10 cellular contexts compared by ENCODE assay signal in genomic region chr1:15938628-15939161, GRCh38. TPM values are rescaled to one million over a fixed set of nuclear protein-coding genes. Genes with fewer than 3 reads are reported as not detected.
A peak's percentile ranks its signal among the peaks of the same experiment; 100 is the strongest.
DNase-seq lines count a peak whose midpoint lies in the region; ATAC-seq, FAIRE-seq and TF ChIP-seq lines count a peak whose summit lies in the region.
"Had no signal": no experiment of that assay in that cellular context is flagged by ENCODE, and none has a peak within 500 bp of the region (broad histone marks: within the 10 kb centered on the region; RNA-seq: fewer than 3 reads in every experiment).

No MANE protein-coding gene starts in this region.

- H3K4me2 ChIP-seq in trophoblast cell (ENCODE audit: low read length): no peak overlapping the region
- H3K4me2 ChIP-seq: neural progenitor cell had no signal

- H4K12ac ChIP-seq in trophoblast cell (ENCODE audit: low read depth, low read length): no peak overlapping the region

- H3K27me3 Mint-ChIP-seq in dendritic cell treated with granulocyte-macrophage colony-stimulating factor and Interleukin-4, amounts not matched to agents 40 ng/mL and 50 ng/mL, for 4 days: no peaks in the 10 kb centered on the region

- ATAC-seq in foreskin keratinocyte (no peak), HG02973 (IDR thresholded peaks at IDR 0.05; ENCODE audit: unreplicated experiment) (no peak)
- ATAC-seq: CD8-positive, alpha-beta T cell had no signal

- peak; percentile 4 for TF ChIP-seq POLR2A in GM15510 (IDR thresholded peaks at IDR 0.05; ENCODE audit: borderline replicate concordance, extremely low read depth, insufficient read length)

- H3K4me1 ChIP-seq in trophoblast cell (ENCODE audit: control insufficient read depth in 1 of 2, insufficient read depth in 2 of 2, low read length in 2 of 2): peaks cover 21 to 23% of the 10 kb centered on the region in 2 experiments
- H3K4me1 ChIP-seq in foreskin keratinocyte: no peaks in the 10 kb centered on the region
- H3K4me1 ChIP-seq in small intestine (ENCODE audit: control insufficient read depth in 2 of 2, insufficient read depth in 1 of 2, low read depth in 1 of 2, low read length in 1 of 2): no peaks in the 10 kb centered on the region
- H3K4me1 ChIP-seq: neural progenitor cell had no signal

- H3K4ac ChIP-seq in trophoblast cell (ENCODE audit: low read depth, low read length): no peak overlapping the region

- peaks cover 18% of the 10 kb centered on the region for H3K4me1 Mint-ChIP-seq in dendritic cell treated with granulocyte-macrophage colony-stimulating factor and Interleukin-4, amounts not matched to agents 40 ng/mL and 50 ng/mL, for 4 days (ENCODE audit: low read depth)
- H3K4me1 Mint-ChIP-seq: neural progenitor cell had no signal

- H3K27me3 ChIP-seq in trophoblast cell (ENCODE audit: insufficient read depth, low read length) (no peaks in the 10 kb centered on the region), foreskin keratinocyte (no peaks in the 10 kb centered on the region), small intestine (ENCODE audit: control insufficient read depth in 2 of 2, insufficient read depth in 2 of 2, low read length in 2 of 2) (no peaks in the 10 kb centered on the region)
- H3K27me3 ChIP-seq: neural progenitor cell had no signal

- H3K9me3 Mint-ChIP-seq in dendritic cell treated with granulocyte-macrophage colony-stimulating factor and Interleukin-4, amounts not matched to agents 40 ng/mL and 50 ng/mL, for 4 days: no peaks in the 10 kb centered on the region
- H3K9me3 Mint-ChIP-seq: CD8-positive, alpha-beta T cell; neural progenitor cell had no signal

- H3K14ac ChIP-seq in trophoblast cell (ENCODE audit: low read length): no peak overlapping the region

- H2BK5ac ChIP-seq in trophoblast cell (ENCODE audit: low read depth, low read length, poor library complexity): peak overlapping the region; percentile 66

- peak overlapping the region; percentile 72 for H4K91ac ChIP-seq in trophoblast cell (ENCODE audit: low read depth, low read length)

- H3K4me3 ChIP-seq in trophoblast cell (ENCODE audit: low read depth, low read length) (no peak overlapping the region), small intestine (ENCODE audit: low read depth in 1 of 2, low read length in 2 of 2) (no peak overlapping the region)
- H3K4me3 ChIP-seq: neural progenitor cell had no signal

- H3K27ac Mint-ChIP-seq in dendritic cell treated with granulocyte-macrophage colony-stimulating factor and Interleukin-4, amounts not matched to agents 40 ng/mL and 50 ng/mL, for 4 days: peak overlapping the region; percentile 47
- H3K27ac Mint-ChIP-seq: CD8-positive, alpha-beta T cell had no signal

- H3K27ac ChIP-seq in 22Rv1: peak overlapping the region; percentile 67
- H3K27ac ChIP-seq in trophoblast cell (ENCODE audit: low read depth, low read length): peak overlapping the region; percentile 45
- H3K27ac ChIP-seq in foreskin keratinocyte: no peak overlapping the region
- peak overlapping the region in 1 of 2 donors; percentile 22 for H3K27ac ChIP-seq in small intestine (ENCODE audit: low read depth in 1 of 2, low read length in 1 of 2)
- H3K27ac ChIP-seq: neural progenitor cell had no signal

- H3K79me2 ChIP-seq in trophoblast cell (ENCODE audit: control insufficient read depth, insufficient read depth, low read length, poor library complexity): no peaks in the 10 kb centered on the region

- peak overlapping the region; percentile 4 for H2BK120ac ChIP-seq in trophoblast cell (ENCODE audit: insufficient read depth, low read length, poor library complexity)

- H3K36me3 Mint-ChIP-seq in dendritic cell treated with granulocyte-macrophage colony-stimulating factor and Interleukin-4, amounts not matched to agents 40 ng/mL and 50 ng/mL, for 4 days (ENCODE audit: low read depth): peaks cover 100% of the 10 kb centered on the region

- no CpG with 5 or more reads among the region's 8 CpGs for WGBS in trophoblast cell (ENCODE audit: extremely low coverage, insufficient coverage, insufficient read length)
- 90 to 93% (median 92%) methylated on average over 8 of the region's 8 CpGs for WGBS in small intestine, 3 donors

- no peak overlapping the region for H3K4me3 Mint-ChIP-seq in dendritic cell treated with granulocyte-macrophage colony-stimulating factor and Interleukin-4, amounts not matched to agents 40 ng/mL and 50 ng/mL, for 4 days
- H3K4me3 Mint-ChIP-seq: CD8-positive, alpha-beta T cell had no signal

- peak overlapping the region; percentile 80 for H2BK12ac ChIP-seq in trophoblast cell (ENCODE audit: low read length)

- H3K18ac ChIP-seq in trophoblast cell (ENCODE audit: low read length): peak overlapping the region; percentile 48

- H3K23ac ChIP-seq in trophoblast cell (ENCODE audit: low read length): no peak overlapping the region

- H2AFZ ChIP-seq in trophoblast cell (ENCODE audit: insufficient read depth, low read length, poor library complexity): no peak overlapping the region
- H2AFZ ChIP-seq: neural progenitor cell had no signal

- H2AK5ac ChIP-seq in trophoblast cell (ENCODE audit: low read length): peak overlapping the region; percentile 49

- intact Hi-C loops in dendritic cell treated with granulocyte-macrophage colony-stimulating factor and Interleukin-4, amounts not matched to agents 40 ng/mL and 50 ng/mL, for 4 days (cut with micrococcal nuclease): no loop called here

- H3K36me3 ChIP-seq in trophoblast cell (ENCODE audit: control insufficient read depth in 1 of 2, insufficient read depth in 2 of 2, low read length in 2 of 2) (peaks cover 70 to 77% of the 10 kb centered on the region in 2 experiments), small intestine (ENCODE audit: control insufficient read depth in 2 of 2, insufficient read depth in 2 of 2, low read length in 2 of 2) (peaks cover 8 to 27% of the 10 kb centered on the region in 2 donors)
- H3K36me3 ChIP-seq: neural progenitor cell had no signal

- H4K8ac ChIP-seq in trophoblast cell (ENCODE audit: low read depth, low read length): peak overlapping the region; percentile 42

- H3K9me3 ChIP-seq in trophoblast cell (ENCODE audit: insufficient read depth, low read depth, low read length) (peaks cover 2% of the 10 kb centered on the region), small intestine (ENCODE audit: control insufficient read depth, low read depth) (no peaks in the 10 kb centered on the region)

- TF ChIP-seq CTCF in 22Rv1 (IDR thresholded peaks at IDR 0.05): no peak
- no peak for TF ChIP-seq CTCF in foreskin keratinocyte (conservative IDR thresholded peaks at IDR 0.05)

- H3K9ac ChIP-seq in trophoblast cell (ENCODE audit: low read length): no peak overlapping the region
- H3K9ac ChIP-seq: neural progenitor cell had no signal

- no peak for FAIRE-seq in small intestine (lab: Jason Lieb, UNC)

- DNase-seq in trophoblast cell (peak; percentile 30 to 33), NCI-H1092 treated with DMSO at 0.1 percent for 48 hours (lab: John Stamatoyannopoulos, UW) (no peak), foreskin keratinocyte (no peak), small intestine (no peak)

- H3K79me1 ChIP-seq in trophoblast cell (ENCODE audit: low read length): peaks cover 7% of the 10 kb centered on the region

RNA-seq across cellular contexts. Expression of gene ZBTB17, which starts 37.2 kb away (rescaled TPM):
- polyA plus RNA-seq in trophoblast cell (2013): 28.3 and 29.2 TPM in 2 replicates
- 29.7 and 29.8 TPM in 2 replicates for total RNA-seq in foreskin keratinocyte
- polyA plus RNA-seq in foreskin keratinocyte (22.0 and 26.5 TPM in 2 replicates), small intestine (10 to 100 TPM; 28.1 to 89.2 (median 71.8) TPM)

Comparison
In these comparisons a context has a peak if more than half of its experiments do, and no peak if none do; other contexts are left out.
1. DNase-seq: peak in trophoblast cell (2 of 2); none in NCI-H1092 treated with DMSO at 0.1 percent for 48 hours (single experiment), foreskin keratinocyte (0 of 2) and small intestine (single experiment).